Comparison of ENCODE assay signal across 23 cellular contexts in genomic region chr2:107278672-107279071, GRCh38.
A peak's percentile ranks its signal among the peaks of the same experiment; 100 is the strongest.
DNase-seq lines count a peak whose midpoint lies in the region; ATAC-seq, FAIRE-seq and TF ChIP-seq lines count a peak whose summit lies in the region.
"Had no signal": no experiment of that assay in that cellular context is flagged by ENCODE, and none has a peak within 500 bp of the region (broad histone marks: within the 10 kb centered on the region; RNA-seq: fewer than 3 reads in every experiment).

No MANE protein-coding gene starts in this region.

- no peak overlapping the region for H3K27ac ChIP-seq in GM23338 (ENCODE audit: low read depth)
- H3K27ac ChIP-seq in H1 (ENCODE audit: low read depth, low read length) = no peak overlapping the region
- no peak overlapping the region for H3K27ac ChIP-seq in neuronal stem cell (replicated peaks; ENCODE audit: low read length)

- no peak overlapping the region for H4K91ac ChIP-seq in H1 (replicated peaks; ENCODE audit: insufficient read length, low read length)
- H4K91ac ChIP-seq in neuronal stem cell (ENCODE audit: low read depth, low read length, poor library complexity) = no peak overlapping the region

- H3K36me3 ChIP-seq in GM23338 (ENCODE audit: insufficient read depth) (no peaks in the 10 kb centered on the region), H1 (ENCODE audit: control insufficient read depth in 2 of 4, insufficient read depth in 4 of 4, low read length in 3 of 4) (no peaks in the 10 kb centered on the region), neuronal stem cell (replicated peaks in 1 of 2; ENCODE audit: control insufficient read depth in 2 of 2, insufficient read depth in 2 of 2, low read length in 2 of 2) (no peaks in the 10 kb centered on the region)

- POLR2A ChIA-PET in H1 (lab: Charles Lee; ENCODE audit: partially characterized antibody) = no interaction called here

- WGBS in H1 (ENCODE audit: extremely low coverage in 1 of 2, insufficient coverage in 1 of 2, insufficient read length in 1 of 2, insufficient replicate concordance in 2 of 2, low coverage in 1 of 2, low lambda C conversion rate in 2 of 2, missing lambda C conversion rate in 1 of 2), 2 experiments = 64% methylated on average over 1 of the region's 1 CpG; no CpG with 5 or more reads in 1 of the 2 experiments
- WGBS in neuronal stem cell (ENCODE audit: extremely low coverage in 2 of 2, insufficient read length in 2 of 2, insufficient replicate concordance in 1 of 2), 2 donors = no CpG with 5 or more reads among the region's 1 CpG

- no peak overlapping the region for H3K4me2 ChIP-seq in GM23338
- no peak overlapping the region for H3K4me2 ChIP-seq in H1 (ENCODE audit: insufficient read depth in 1 of 2, low read depth in 2 of 2, low read length in 2 of 2)
- no peak overlapping the region for H3K4me2 ChIP-seq in neuronal stem cell (ENCODE audit: insufficient read depth, low read length, poor library complexity, severe bottlenecking)

- no peak overlapping the region for H4K5ac ChIP-seq in H1 (ENCODE audit: insufficient read length, low read depth, low read length)

- H3F3A ChIP-seq in GM23338 (replicated peaks; ENCODE audit: low read depth) = no peaks in the 10 kb centered on the region

- H2BK15ac ChIP-seq in H1 (ENCODE audit: low read length) (no peak overlapping the region), neuronal stem cell (ENCODE audit: low read length) (no peak overlapping the region)

- H3K36me3 Mint-ChIP-seq in GM23338 (ENCODE audit: low read depth) = no peaks in the 10 kb centered on the region
- H3K36me3 Mint-ChIP-seq: CD4-positive, CD25-positive, alpha-beta regulatory T cell; CD8-positive, alpha-beta memory T cell; IgD-negative memory B cell had no signal

- DNase-seq in GM23338 (ENCODE audit: low spot score) = peak; percentile 32
- no peak for DNase-seq in H1 (ENCODE audit: low read depth in 1 of 2, low spot score in 2 of 2)
- peak; percentile 26 for DNase-seq in iPS-NIHi7 (ENCODE audit: extremely low spot score)
- peak; percentile 8 for DNase-seq in neuronal stem cell (ENCODE audit: low spot score)
- no peak for DNase-seq in NCI-H524 treated with DMSO at 0.1 percent for 48 hours (lab: John Stamatoyannopoulos, UW)
- DNase-seq in AML-193 (lab: John Stamatoyannopoulos, UW) = no peak
- DNase-seq: 8988T; C1 segment of cervical spinal cord; CD4-positive, CD25-positive, alpha-beta regulatory T cell; CD8-positive, alpha-beta memory T cell; COR-L47; DMS 273 treated with DMSO at 0.1 percent for 48 hours; DMS53; DND-41; EL; HFFc6 had no signal

- FAIRE-seq in H1 (lab: Jason Lieb, UNC) = no peak
- FAIRE-seq: GM12878, H54, HepG2 had no signal

- H3K18ac ChIP-seq in H1 (ENCODE audit: extremely low read depth, low read length) (no peak overlapping the region), neuronal stem cell (ENCODE audit: low read length) (no peak overlapping the region)

- H3K4me3 ChIP-seq in GM23338 = no peak overlapping the region
- H3K4me3 ChIP-seq in H1 (ENCODE audit: extremely low read depth in 1 of 4, insufficient read depth in 2 of 4, low read depth in 3 of 4, low read length in 4 of 4) = no peak overlapping the region
- no peak overlapping the region for H3K4me3 ChIP-seq in neuronal stem cell (ENCODE audit: low read length in 2 of 2)
- H3K4me3 ChIP-seq: GM12878 had no signal

- H3K9me3 Mint-ChIP-seq in GM23338 = no peaks in the 10 kb centered on the region
- H3K9me3 Mint-ChIP-seq: HFFc6 had no signal

- no peak overlapping the region for H4K8ac ChIP-seq in H1 (ENCODE audit: extremely low read depth, insufficient read depth, low read length)
- H4K8ac ChIP-seq in neuronal stem cell (ENCODE audit: low read depth, low read length) = no peak overlapping the region

- H2AFZ ChIP-seq in GM23338 = no peak overlapping the region
- H2AFZ ChIP-seq in H1 (ENCODE audit: low read length) = 0 out of 2 replicates have a peak overlapping the region, but pooled peaks have one; percentile 5
- H2AFZ ChIP-seq in neuronal stem cell (ENCODE audit: low read length) = no peak overlapping the region

- H3K4me3 Mint-ChIP-seq in GM23338 = no peak overlapping the region
- H3K4me3 Mint-ChIP-seq: B cell; CD4-positive, CD25-positive, alpha-beta regulatory T cell; CD8-positive, alpha-beta memory T cell; HFFc6; IgD-negative memory B cell had no signal

- H3K27me3 ChIP-seq in GM23338 (ENCODE audit: insufficient read depth) (no peaks in the 10 kb centered on the region), H1 (replicated peaks in 1 of 4; ENCODE audit: control insufficient read depth in 3 of 4, extremely low read depth in 1 of 4, insufficient read depth in 3 of 4, low read length in 3 of 4) (no peaks in the 10 kb centered on the region), neuronal stem cell (ENCODE audit: control insufficient read depth in 3 of 3, insufficient read depth in 3 of 3, low read depth in 1 of 3, low read length in 3 of 3) (no peaks in the 10 kb centered on the region)

- TF ChIP-seq CTCF in GM23338 (conservative IDR thresholded peaks at IDR 0.05; ENCODE audit: low read depth in 2 of 2) (peak in 1 of 2 experiments; percentile 46; a peak in 2 of 4 replicates), H1 (IDR thresholded peaks at IDR 0.05; ENCODE audit: control extremely low read depth in 1 of 3, insufficient read depth in 1 of 3, low read depth in 1 of 3, low read length in 3 of 3) (peak in 2 of 3 experiments; percentile 18 to 29; a peak in 2 of 4 replicates)

- TF ChIP-seq POLR2A in H1 (IDR thresholded peaks at IDR 0.05; ENCODE audit: control extremely low read depth in 1 of 2, low read depth in 2 of 2, low read length in 2 of 2) = no peak

- H2BK5ac ChIP-seq in H1 (ENCODE audit: low read depth, low read length) = no peak overlapping the region
- no peak overlapping the region for H2BK5ac ChIP-seq in neuronal stem cell (ENCODE audit: low read length)

- H3K4me1 ChIP-seq in GM23338 (ENCODE audit: insufficient read depth) (no peaks in the 10 kb centered on the region), H1 (replicated peaks in 1 of 4; ENCODE audit: control insufficient read depth in 3 of 4, insufficient read depth in 4 of 4, low read length in 3 of 4) (no peaks in the 10 kb centered on the region), neuronal stem cell (ENCODE audit: control insufficient read depth in 2 of 2, insufficient read depth in 1 of 2, low read depth in 1 of 2, low read length in 2 of 2) (peaks cover 0 to 6% of the 10 kb centered on the region in 2 donors)

- H2BK120ac ChIP-seq in H1 (replicated peaks; ENCODE audit: low read depth, low read length) (no peak overlapping the region), neuronal stem cell (ENCODE audit: low read depth, low read length) (no peak overlapping the region)

- peak; percentile 45 to 59 for TF ChIP-seq RAD21 in H1 (IDR thresholded peaks at IDR 0.05 in 1 of 2, conservative IDR thresholded peaks at IDR 0.05 in 1 of 2; ENCODE audit: low read depth in 2 of 2, low read length in 2 of 2)

- H3K79me2 ChIP-seq in GM23338 (replicated peaks; ENCODE audit: insufficient read depth) = no peaks in the 10 kb centered on the region
- no peaks in the 10 kb centered on the region for H3K79me2 ChIP-seq in H1 (ENCODE audit: control insufficient read depth in 1 of 2, insufficient read depth in 2 of 2, low read length in 2 of 2)

- no peak for TF ChIP-seq EP300 in H1 (IDR thresholded peaks at IDR 0.05; ENCODE audit: borderline replicate concordance in 1 of 2, low read depth in 2 of 2, low read length in 2 of 2)

- H2AK5ac ChIP-seq in H1 (ENCODE audit: low read depth, low read length) = no peak overlapping the region
- H2AK5ac ChIP-seq in neuronal stem cell (ENCODE audit: low read depth, low read length) = no peak overlapping the region

- CTCF ChIA-PET in H1 (lab: Charles Lee; ENCODE audit: partially characterized antibody) = interaction anchor here (0.7 to 1.3 kb wide), 8 partner anchors 9 to 625 kb away, joined by 3 to 4 read pairs (median 3); no protein-coding TSS in a partner anchor

- no peaks in the 10 kb centered on the region for H3K27me3 Mint-ChIP-seq in GM23338 (ENCODE audit: insufficient read depth, low read depth, poor library complexity)
- H3K27me3 Mint-ChIP-seq: B cell; CD4-positive, CD25-positive, alpha-beta regulatory T cell; IgD-negative memory B cell had no signal

- H2BK20ac ChIP-seq in H1 (ENCODE audit: low read length) = no peak overlapping the region

- H3K9me3 ChIP-seq in H1 (ENCODE audit: insufficient read depth in 2 of 2, low read depth in 1 of 2, low read length in 1 of 2) (no peaks in the 10 kb centered on the region), neuronal stem cell (replicated peaks in 1 of 2; ENCODE audit: control insufficient read depth in 2 of 2, insufficient read depth in 1 of 2, low read depth in 1 of 2, low read length in 2 of 2) (no peaks in the 10 kb centered on the region)

- H3K23me2 ChIP-seq in H1 (ENCODE audit: low read depth, low read length) = peaks cover 2% of the 10 kb centered on the region; the same call in 1 of the 2 replicates

- ATAC-seq in GM23338 = peak; percentile 46
- no peak for ATAC-seq in HG03025 (IDR thresholded peaks at IDR 0.05; ENCODE audit: low FRiP score, unreplicated experiment)
- ATAC-seq: GM12878, HCT116, HepG2 had no signal

- no peak overlapping the region for H2BK12ac ChIP-seq in H1 (ENCODE audit: low read depth, low read length)
- no peak overlapping the region for H2BK12ac ChIP-seq in neuronal stem cell (ENCODE audit: low read length)

- H4K20me1 ChIP-seq in GM23338 (replicated peaks; ENCODE audit: insufficient read depth) (no peaks in the 10 kb centered on the region), H1 (replicated peaks in 1 of 2; ENCODE audit: control insufficient read depth in 1 of 2, insufficient read depth in 2 of 2, low read length in 2 of 2) (no peaks in the 10 kb centered on the region)

- H3K4ac ChIP-seq in H1 (replicated peaks; ENCODE audit: insufficient read length, low read depth, low read length) (no peak overlapping the region), neuronal stem cell (ENCODE audit: low read length) (no peak overlapping the region)

- no peak overlapping the region for H3K14ac ChIP-seq in H1 (ENCODE audit: insufficient read length)
- H3K14ac ChIP-seq in neuronal stem cell (ENCODE audit: low read length) = no peak overlapping the region

- H3K79me1 ChIP-seq in H1 (ENCODE audit: low read depth, low read length) (no peaks in the 10 kb centered on the region), neuronal stem cell (ENCODE audit: low read depth, low read length) (no peaks in the 10 kb centered on the region)

- H3K56ac ChIP-seq in H1 (replicated peaks; ENCODE audit: insufficient read length, low read depth, low read length) = no peak overlapping the region

- H3K23ac ChIP-seq in H1 (ENCODE audit: insufficient read length) (no peak overlapping the region), neuronal stem cell (ENCODE audit: low read depth, low read length, poor library complexity) (no peak overlapping the region)

- no peaks in the 10 kb centered on the region for H3K4me1 Mint-ChIP-seq in GM23338
- H3K4me1 Mint-ChIP-seq: B cell; CD4-positive, CD25-positive, alpha-beta regulatory T cell; CD8-positive, alpha-beta memory T cell; IgD-negative memory B cell had no signal

- H3K9me2 ChIP-seq in GM23338 (ENCODE audit: insufficient read depth) = no peaks in the 10 kb centered on the region; the same call in 1 of the 2 replicates

- no peak overlapping the region for H3K27ac Mint-ChIP-seq in GM23338
- H3K27ac Mint-ChIP-seq: B cell; CD4-positive, CD25-positive, alpha-beta regulatory T cell; CD8-positive, alpha-beta memory T cell; HFFc6; IgD-negative memory B cell had no signal

- H3K9ac ChIP-seq in H1 (replicated peaks in 1 of 4; ENCODE audit: extremely low read depth in 1 of 4, low read depth in 3 of 4, low read length in 3 of 4) (no peak overlapping the region), neuronal stem cell (ENCODE audit: low read depth, low read length, poor library complexity) (no peak overlapping the region)

Comparison
In these comparisons a context has a peak if more than half of its experiments do, and no peak if none do; other contexts are left out.
1. DNase-seq: peak in GM23338 (single experiment), iPS-NIHi7 (single experiment) and neuronal stem cell (single experiment); none in H1 (0 of 2), NCI-H524 treated with DMSO at 0.1 percent for 48 hours (single experiment) and AML-193 (0 of 2).